Comparison of ENCODE assay signal across 21 cellular contexts in the genomic region with DNA sequence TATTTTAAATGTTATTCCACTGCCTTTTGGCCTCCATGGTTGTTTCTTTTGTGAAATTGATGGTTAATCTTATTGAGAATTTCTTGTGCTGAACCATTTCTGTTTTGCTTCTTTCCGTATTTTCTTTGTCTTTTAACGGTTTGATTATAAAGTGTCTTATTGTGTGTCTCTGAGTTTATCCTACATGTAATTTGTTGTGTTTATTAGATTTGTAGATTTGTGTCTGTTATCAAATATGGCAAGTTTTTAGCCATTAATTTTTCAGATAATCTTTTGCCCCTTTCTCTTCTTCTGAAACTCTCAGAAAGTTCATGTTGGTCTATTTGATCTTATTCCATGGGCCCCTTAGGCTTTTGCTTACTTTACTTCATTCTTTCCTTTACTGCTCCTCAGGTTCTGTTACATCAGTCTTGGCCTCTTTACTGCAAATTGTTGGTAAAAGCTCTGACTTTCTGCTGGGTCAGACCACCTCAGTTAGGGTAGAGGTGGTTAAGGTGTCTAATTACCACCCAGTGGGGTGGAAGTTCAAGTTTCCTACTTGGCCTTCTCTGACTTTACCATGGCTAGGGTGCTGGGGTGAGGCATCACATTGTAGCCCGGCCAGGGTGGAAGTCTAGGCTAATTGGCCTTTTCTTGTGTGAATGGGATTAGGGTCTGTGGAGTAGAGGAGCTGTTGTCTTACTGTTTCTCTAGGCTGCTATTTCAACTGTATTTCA. TPM values are rescaled to one million over a fixed set of nuclear protein-coding genes. Genes with fewer than 3 reads are reported as not detected.
DNase-seq lines count a peak whose midpoint lies in the region; ATAC-seq, FAIRE-seq and TF ChIP-seq lines count a peak whose summit lies in the region.
"Had no signal": no experiment of that assay in that cellular context is flagged by ENCODE, and none has a peak within 500 bp of the region (broad histone marks: within the 10 kb centered on the region; RNA-seq: fewer than 3 reads in every experiment).

No MANE protein-coding gene starts in this region.

- FAIRE-seq in GM19239 (lab: Jason Lieb, UNC) (peak; percentile 74), islet of Langerhans (lab: Jason Lieb, UNC) (peak; percentile 91)
- FAIRE-seq: GM12878 had no signal

- peaks cover 42% of the 10 kb centered on the region for H3K9me3 Mint-ChIP-seq in Caco-2 (ENCODE audit: unreplicated experiment)
- H3K9me3 Mint-ChIP-seq in central memory CD8-positive, alpha-beta T cell = peaks cover 21% of the 10 kb centered on the region

- no TSS peak for BruUV-seq in Caco-2 (replicated peaks; lab: Mats Ljungman, UMichigan)

- no peaks in the 10 kb centered on the region for H3K27me3 ChIP-seq in Caco-2 (replicated peaks; ENCODE audit: control insufficient read depth, insufficient read depth, low read length)
- H3K27me3 ChIP-seq: BE2C, MG63, Peyer's patch had no signal

- H3K4me1 ChIP-seq in Caco-2 = no peaks in the 10 kb centered on the region
- H3K4me1 ChIP-seq: Peyer's patch had no signal

- no peak for DNase-seq in Caco-2
- no peak for DNase-seq in GM19239 (ENCODE audit: insufficient read length, low spot score)
- no peak for DNase-seq in central memory CD8-positive, alpha-beta T cell (ENCODE audit: low spot score in 2 of 2)
- no peak for DNase-seq in anterior cingulate cortex (lab: John Stamatoyannopoulos, UW)
- DNase-seq: BE2C; CD4-positive, CD25-positive, alpha-beta regulatory T cell; DMS153; HCEC 1CT; Kasumi-1; MG63; NCI-H1092; NCI-H2081 treated with DMSO at 0.1 percent for 48 hours; NCI-H446 treated with DMSO at 0.1 percent for 48 hours; NCI-H69; NK-92 treated with Interleukin-12 subunit alpha and Interleukin-12 subunit beta, amount 100 ng/mL, for 24 hours; Peyer's patch had no signal

- peaks cover 15% of the 10 kb centered on the region for H3K4me1 Mint-ChIP-seq in Caco-2 (ENCODE audit: low read depth, unreplicated experiment)
- H3K4me1 Mint-ChIP-seq in central memory CD8-positive, alpha-beta T cell = peaks cover 60% of the 10 kb centered on the region

- H3K9me3 ChIP-seq in Caco-2 = peaks cover 16% of the 10 kb centered on the region
- H3K9me3 ChIP-seq: BE2C had no signal

- no peak overlapping the region for H3K4me3 Mint-ChIP-seq in Caco-2 (ENCODE audit: unreplicated experiment)
- H3K4me3 Mint-ChIP-seq in central memory CD8-positive, alpha-beta T cell = peak overlapping the region; percentile 5

- POLR2A ChIA-PET in Caco-2 (lab: Charles Lee) = no interaction called here

- CTCF ChIA-PET in Caco-2 (lab: Charles Lee) = no interaction called here

- H3K4me3 ChIP-seq in Caco-2 (ENCODE audit: low read depth, low read length) = no peak overlapping the region
- H3K4me3 ChIP-seq: GM12878, MG63, Peyer's patch had no signal

- ATAC-seq in central memory CD8-positive, alpha-beta T cell (replicated peaks; ENCODE audit: extremely low read depth, poor library complexity, severe bottlenecking) = no peak
- ATAC-seq in GM21717 (IDR thresholded peaks at IDR 0.05; ENCODE audit: unreplicated experiment) (no peak), GM21360 (IDR thresholded peaks at IDR 0.05; ENCODE audit: unreplicated experiment) (no peak)
- ATAC-seq: GM12878, Right ventricle myocardium inferior had no signal

- no peaks in the 10 kb centered on the region; the same call in none of the 2 replicates for H3K36me3 ChIP-seq in Caco-2 (ENCODE audit: control insufficient read depth, insufficient read depth, low read length)

- peak overlapping the region; percentile 4 for H3K27ac Mint-ChIP-seq in Caco-2 (ENCODE audit: unreplicated experiment)
- no peak overlapping the region for H3K27ac Mint-ChIP-seq in central memory CD8-positive, alpha-beta T cell (ENCODE audit: low read depth)

- intact Hi-C loops in Caco-2 (cut with micrococcal nuclease; ENCODE audit: unreplicated experiment) = no loop called here

- peaks cover 73% of the 10 kb centered on the region for H3K36me3 Mint-ChIP-seq in Caco-2 (ENCODE audit: insufficient read depth, unreplicated experiment)
- peaks cover 40% of the 10 kb centered on the region for H3K36me3 Mint-ChIP-seq in central memory CD8-positive, alpha-beta T cell (ENCODE audit: insufficient read depth)

- H3K27me3 Mint-ChIP-seq in Caco-2 (ENCODE audit: insufficient read depth, unreplicated experiment) = no peaks in the 10 kb centered on the region
- no peaks in the 10 kb centered on the region for H3K27me3 Mint-ChIP-seq in central memory CD8-positive, alpha-beta T cell
- H3K27me3 Mint-ChIP-seq: CD4-positive, CD25-positive, alpha-beta regulatory T cell had no signal

- TF ChIP-seq CTCF in Caco-2 (IDR thresholded peaks at IDR 0.05; ENCODE audit: insufficient read depth in 1 of 2, low read depth in 1 of 2, low read length in 1 of 2, severe bottlenecking in 1 of 2, unreplicated experiment in 1 of 2) = no peak

RNA-seq across cellular contexts. Expression of a gene that starts 58.3 kb away (rescaled TPM):
- total RNA-seq in Caco-2 (2022) = 91.1 and 101 TPM in 2 replicates
